ENCODE assay signal across 1 cellular context in genomic region chr1:201288765-201289164, GRCh38.
TF ChIP-seq lines count a peak whose summit lies in the region.

No MANE protein-coding gene starts in this region.

TF ChIP-seq in SK-N-SH treated with all-trans-retinoic acid at 6 μM for 48 hours, 23 proteins besides CTCF, POLR2A, EP300 and RAD21 (continued from another document):
- TF ChIP-seq ZNF565 (CRISPR knock-in tag; conservative IDR thresholded peaks at IDR 0.05; ENCODE audit: low read depth) (no peak), ZNF70 (CRISPR knock-in tag; IDR thresholded peaks at IDR 0.05) (no peak), TCF4 (CRISPR knock-in tag; IDR thresholded peaks at IDR 0.05; ENCODE audit: borderline replicate concordance) (no peak), ESRRG (CRISPR knock-in tag; IDR thresholded peaks at IDR 0.05) (no peak), BACH2 (CRISPR knock-in tag; IDR thresholded peaks at IDR 0.05; ENCODE audit: borderline replicate concordance) (no peak)
